ENCODE assay signal across 27 cellular contexts in the genomic region with DNA sequence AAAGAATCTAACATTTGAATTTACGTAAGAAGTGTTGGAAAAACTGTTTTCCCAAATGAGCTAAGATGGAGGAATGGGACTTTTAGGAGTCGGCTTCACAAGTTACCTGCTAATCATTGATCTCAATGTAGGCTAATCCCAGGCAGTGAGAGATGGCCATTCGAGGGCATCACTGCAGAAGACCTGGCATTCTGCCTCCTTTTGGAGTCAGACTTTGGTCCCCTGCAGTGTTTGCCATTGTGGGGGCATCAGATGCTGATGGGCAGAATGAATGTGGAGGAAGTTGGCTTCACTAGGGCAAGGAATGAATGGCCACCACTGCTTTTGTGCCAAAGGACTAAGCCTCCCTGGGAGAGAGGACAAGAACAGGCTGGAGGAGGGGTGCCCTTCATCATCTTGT. TPM values are rescaled to one million over a fixed set of nuclear protein-coding genes. Genes with fewer than 3 reads are reported as not detected.
"Had no signal": no experiment of that assay in that cellular context is flagged by ENCODE, and none has a peak within 500 bp of the region (broad histone marks: within the 10 kb centered on the region; RNA-seq: fewer than 3 reads in every experiment).

No MANE protein-coding gene starts in this region.

- H3K36me3 ChIP-seq: colonic mucosa, esophagus squamous epithelium, gastroesophageal sphincter, spleen, suprapubic skin, thyroid gland had no signal

- H3K36me3 Mint-ChIP-seq: stimulated activated naive B cell treated with anti-CD40 and anti-IgM and Interleukin-4, amounts not matched to agents 10 μg/mL and 1 μg/mL and 100 μg/mL, for 72 hours; type B pancreatic cell had no signal

- DNase-seq: colonic mucosa; dermis blood vessel endothelial cell; esophagus squamous epithelium; foreskin fibroblast; left colon; mammary epithelial cell; naive thymus-derived CD4-positive, alpha-beta T cell; nephron progenitor cell; psoas muscle; retina; spleen; stimulated activated CD4-positive, alpha-beta T cell treated with anti-CD3 and anti-CD28 coated beads, Interleukin-15, amount 100 ng/mL, for 24 hours; stimulated activated CD4-positive, alpha-beta T cell treated with anti-CD3 and anti-CD28 coated beads, Interleukin-1b, Interleukin-23, amount 100 ng/mL, for 48 hours; stimulated activated CD4-positive, alpha-beta T cell treated with anti-CD3 and anti-CD28 coated beads, Interleukin-4, amount 100 ng/mL, for 24 hours; stimulated activated naive B cell treated with anti-CD40 and anti-IgM and Interleukin-4, amounts not matched to agents 10 μg/mL and 1 μg/mL and 100 μg/mL, for 72 hours; thyroid gland had no signal

- H3K27ac Mint-ChIP-seq: nephron progenitor cell; stimulated activated naive B cell treated with anti-CD40 and anti-IgM and Interleukin-4, amounts not matched to agents 10 μg/mL and 1 μg/mL and 100 μg/mL, for 72 hours; type B pancreatic cell had no signal

- H3K4me1 ChIP-seq: colonic mucosa, esophagus squamous epithelium, gastroesophageal sphincter, psoas muscle, spleen, suprapubic skin had no signal

- ATAC-seq: gastroesophageal sphincter; left colon; naive thymus-derived CD4-positive, alpha-beta T cell; psoas muscle; sciatic nerve; stimulated activated naive B cell treated with anti-CD40 and anti-IgM and Interleukin-4, amounts not matched to agents 10 μg/mL and 1 μg/mL and 100 μg/mL, for 72 hours had no signal

- H3K4me3 Mint-ChIP-seq: naive thymus-derived CD4-positive, alpha-beta T cell; nephron progenitor cell; stimulated activated naive B cell treated with anti-CD40 and anti-IgM and Interleukin-4, amounts not matched to agents 10 μg/mL and 1 μg/mL and 100 μg/mL, for 72 hours; type B pancreatic cell had no signal

- H3K27me3 ChIP-seq: thyroid gland had no signal

- H3K4me1 Mint-ChIP-seq: nephron progenitor cell; stimulated activated naive B cell treated with anti-CD40 and anti-IgM and Interleukin-4, amounts not matched to agents 10 μg/mL and 1 μg/mL and 100 μg/mL, for 72 hours had no signal

- H3K9me3 ChIP-seq: colonic mucosa, esophagus squamous epithelium, gastroesophageal sphincter, spleen, suprapubic skin, thyroid gland had no signal

- H3K4me3 ChIP-seq: colonic mucosa, esophagus squamous epithelium, gastroesophageal sphincter, psoas muscle, spleen, suprapubic skin, thyroid gland had no signal

- H3K9me3 Mint-ChIP-seq: nephron progenitor cell; stimulated activated naive B cell treated with anti-CD40 and anti-IgM and Interleukin-4, amounts not matched to agents 10 μg/mL and 1 μg/mL and 100 μg/mL, for 72 hours; type B pancreatic cell had no signal

- H3K27ac ChIP-seq: colonic mucosa, esophagus squamous epithelium, gastroesophageal sphincter, psoas muscle, spleen, suprapubic skin, thyroid gland had no signal

RNA-seq across cellular contexts. Expression of gene NKX2-2, which starts 55.7 kb away (rescaled TPM):
- total RNA-seq: dermis blood vessel endothelial cell; epithelial cell of proximal tubule; esophagus squamous epithelium; gastroesophageal sphincter; kidney epithelial cell; lower leg skin; mammary epithelial cell; mesenteric fat pad; mononuclear cell; naive thymus-derived CD4-positive, alpha-beta T cell; omental fat pad; psoas muscle; sciatic nerve; skeletal muscle tissue; spleen; suprapubic skin had no signal
- polyA plus RNA-seq: mammary epithelial cell; naive thymus-derived CD4-positive, alpha-beta T cell; psoas muscle had no signal
